ENCODE assay signal across 8 cellular contexts in genomic region chr14:24188251-24189058, GRCh38. TPM values are rescaled to one million over a fixed set of nuclear protein-coding genes. Genes with fewer than 3 reads are reported as not detected.
A peak's percentile ranks its signal among the peaks of the same experiment; 100 is the strongest.
DNase-seq lines count a peak whose midpoint lies in the region; TF ChIP-seq lines count a peak whose summit lies in the region.

TSS of gene IPO4 (minus strand) at chr14:24188816. CDS start at chr14:24188787, 29 bp downstream.

- H3K27ac Mint-ChIP-seq in nephron progenitor cell = peak within 1 kb of the TSS; percentile 94
- peak within 1 kb of the TSS; percentile 95 for H3K27ac Mint-ChIP-seq in stimulated activated naive CD8-positive, alpha-beta T cell treated with anti-CD3 and anti-CD28 coated beads, Interleukin-15, Interleukin-2, amounts not matched to agents 100 ng/mL and 50 ng/mL, for 24 hours

- no peaks in the 10 kb centered on the region for H3K9me2 ChIP-seq in MM.1S (replicated peaks; ENCODE audit: insufficient read depth, low read length)

- H3K79me2 ChIP-seq in MM.1S (ENCODE audit: low read length) = peaks cover 12% of the 10 kb centered on the region

- DNase-seq in G401 (ENCODE audit: low spot score) (peak; percentile 95), HAP-1 (ENCODE audit: low spot score in 2 of 2) (peak; percentile 95 to 98), MM.1S (peak; percentile 91), SHP77 treated with DMSO at 0.1 percent for 48 hours (lab: John Stamatoyannopoulos, UW) (peak; percentile 95), fibroblast of the conjunctiva (ENCODE audit: low read depth) (peak; percentile 95), nephron progenitor cell (peak; percentile 92)
- DNase-seq in activated effector memory CD4-positive, alpha-beta T cell treated with anti-CD3 and anti-CD28 coated beads, Interleukin-2, amount 50 U/mL, for 16 hours = peak; percentile 98

- peak within 1 kb of the TSS; percentile 89 for H3K4me3 Mint-ChIP-seq in nephron progenitor cell
- H3K4me3 Mint-ChIP-seq in stimulated activated naive CD8-positive, alpha-beta T cell treated with anti-CD3 and anti-CD28 coated beads, Interleukin-15, Interleukin-2, amounts not matched to agents 100 ng/mL and 50 ng/mL, for 24 hours = peak within 1 kb of the TSS; percentile 90

- peaks cover 44% of the 10 kb centered on the region for H3K4me1 Mint-ChIP-seq in nephron progenitor cell
- peaks cover 46% of the 10 kb centered on the region for H3K4me1 Mint-ChIP-seq in stimulated activated naive CD8-positive, alpha-beta T cell treated with anti-CD3 and anti-CD28 coated beads, Interleukin-15, Interleukin-2, amounts not matched to agents 100 ng/mL and 50 ng/mL, for 24 hours (ENCODE audit: low read depth)

- peak within 1 kb of the TSS; percentile 68 for H3K4me2 ChIP-seq in MM.1S (ENCODE audit: low read depth, low read length)

- peak within 1 kb of the TSS; percentile 79 for H3K9ac ChIP-seq in MM.1S (ENCODE audit: low read length)

- H3K4me1 ChIP-seq in HAP-1 (peaks cover 8% of the 10 kb centered on the region; the same call in 1 of the 2 replicates), MM.1S (ENCODE audit: low read length) (peaks cover 5% of the 10 kb centered on the region; the same call in 1 of the 2 replicates)

- no peaks in the 10 kb centered on the region for H3K27me3 ChIP-seq in HAP-1 (ENCODE audit: low read depth)
- no peaks in the 10 kb centered on the region for H3K27me3 ChIP-seq in MM.1S (replicated peaks; ENCODE audit: insufficient read depth, low read length)

- H3K36me3 ChIP-seq in HAP-1 (replicated peaks) (peaks cover 44% of the 10 kb centered on the region), MM.1S (replicated peaks; ENCODE audit: insufficient read depth, low read length) (no peaks in the 10 kb centered on the region)

- in situ Hi-C loops in G401 (cut with HindIII; ENCODE audit: low sequenced_read_pairs) (no loop called here), HAP-1 (cut with MboI; ENCODE audit: low sequenced_read_pairs) (no loop called here)

- TF ChIP-seq CTCF in MM.1S (IDR thresholded peaks at IDR 0.05; ENCODE audit: low read length) (no peak), nephron progenitor cell (IDR thresholded peaks at IDR 0.05) (no peak)

- peak within 1 kb of the TSS; percentile 27; the same call in 1 of the 2 replicates for H2AFZ ChIP-seq in MM.1S (ENCODE audit: low read length)

- H3F3A ChIP-seq in MM.1S (ENCODE audit: insufficient read depth, low read length) = peaks cover 14% of the 10 kb centered on the region

- H3K9me3 Mint-ChIP-seq in nephron progenitor cell = no peaks in the 10 kb centered on the region
- H3K9me3 Mint-ChIP-seq in stimulated activated naive CD8-positive, alpha-beta T cell treated with anti-CD3 and anti-CD28 coated beads, Interleukin-15, Interleukin-2, amounts not matched to agents 100 ng/mL and 50 ng/mL, for 24 hours = no peaks in the 10 kb centered on the region

- H3K27ac ChIP-seq in MM.1S (ENCODE audit: low read length) = peak within 1 kb of the TSS; percentile 81

- no peaks in the 10 kb centered on the region for H3K9me3 ChIP-seq in HAP-1
- H3K9me3 ChIP-seq in MM.1S (replicated peaks; ENCODE audit: insufficient read depth, low read length) = no peaks in the 10 kb centered on the region

- peaks cover 10% of the 10 kb centered on the region for H3K27me3 Mint-ChIP-seq in nephron progenitor cell (ENCODE audit: low read depth, poor library complexity)
- H3K27me3 Mint-ChIP-seq in stimulated activated naive CD8-positive, alpha-beta T cell treated with anti-CD3 and anti-CD28 coated beads, Interleukin-15, Interleukin-2, amounts not matched to agents 100 ng/mL and 50 ng/mL, for 24 hours = no peaks in the 10 kb centered on the region

- H3K4me3 ChIP-seq in HAP-1 = peak within 1 kb of the TSS; percentile 88
- H3K4me3 ChIP-seq in MM.1S (ENCODE audit: low read length) = peak within 1 kb of the TSS; percentile 75

- peaks cover 38% of the 10 kb centered on the region for H3K36me3 Mint-ChIP-seq in nephron progenitor cell (ENCODE audit: low read depth)
- H3K36me3 Mint-ChIP-seq in stimulated activated naive CD8-positive, alpha-beta T cell treated with anti-CD3 and anti-CD28 coated beads, Interleukin-15, Interleukin-2, amounts not matched to agents 100 ng/mL and 50 ng/mL, for 24 hours (ENCODE audit: low read depth) = peaks cover 53% of the 10 kb centered on the region

- H4K20me1 ChIP-seq in MM.1S (ENCODE audit: insufficient read depth, low read length) = no peaks in the 10 kb centered on the region

RNA-seq across cellular contexts. Expression of gene IPO4, which starts in this region (rescaled TPM):
- total RNA-seq in G401 (2014; rRNA removed; shearing (Covaris generic)) = 79.5 and 80.4 TPM in 2 replicates

Comparison
In these comparisons a context has a peak if more than half of its experiments do, and no peak if none do; other contexts are left out.
1. Peak in every context shown above with its lines: DNase-seq, H3K4me3 ChIP-seq and H3K27ac ChIP-seq.